Comparison of ENCODE assay signal across 9 cellular contexts in genomic region chr22:24189249-24190158, GRCh38. TPM values are rescaled to one million over a fixed set of nuclear protein-coding genes. Genes with fewer than 3 reads are reported as not detected.
DNase-seq lines count a peak whose midpoint lies in the region; ATAC-seq and TF ChIP-seq lines count a peak whose summit lies in the region.
"Had no signal": no experiment of that assay in that cellular context is flagged by ENCODE, and none has a peak within 500 bp of the region (broad histone marks: within the 10 kb centered on the region; RNA-seq: fewer than 3 reads in every experiment).

No MANE protein-coding gene starts in this region.

- no peaks in the 10 kb centered on the region for H3K36me3 Mint-ChIP-seq in WTC11
- H3K36me3 Mint-ChIP-seq: CD4-positive, CD25-positive, alpha-beta regulatory T cell had no signal

- H3K4me1 ChIP-seq in MM.1S (ENCODE audit: low read length), result no peaks in the 10 kb centered on the region
- H3K4me1 ChIP-seq in mucosa of descending colon (ENCODE audit: low read depth), result peaks cover 8% of the 10 kb centered on the region
- H3K4me1 ChIP-seq in suprapubic skin, result peaks cover 17% of the 10 kb centered on the region

- H3K27ac ChIP-seq in MM.1S (ENCODE audit: low read length) (no peak overlapping the region), suprapubic skin (no peak overlapping the region)

- no peaks in the 10 kb centered on the region for H3K9me2 ChIP-seq in MM.1S (replicated peaks; ENCODE audit: insufficient read depth, low read length)

- DNase-seq in DMS53 (lab: John Stamatoyannopoulos, UW) (peak; percentile 56), DMS53 treated with DMSO at 0.1 percent for 48 hours (lab: John Stamatoyannopoulos, UW; ENCODE audit: unreplicated experiment) (no peak), MM.1S (peak; percentile 48), WTC11 (ENCODE audit: low spot score) (peak; percentile 86), epithelial cell of proximal tubule (ENCODE audit: low read depth) (no peak), mucosa of descending colon (peak; percentile 73 to 85 (median 82)), suprapubic skin (ENCODE audit: low spot score in 2 of 2) (peak in 1 of 2 donors; percentile 84)

- H3F3A ChIP-seq in MM.1S (ENCODE audit: insufficient read depth, low read length), result no peaks in the 10 kb centered on the region

- H2AFZ ChIP-seq in MM.1S (ENCODE audit: low read length), result no peak overlapping the region

- H3K4me3 ChIP-seq in MM.1S (ENCODE audit: low read length) (no peak overlapping the region), epithelial cell of proximal tubule (ENCODE audit: low read depth, low read length) (peak overlapping the region; percentile 40), mucosa of descending colon (no peak overlapping the region), suprapubic skin (no peak overlapping the region)

- H4K20me1 ChIP-seq in MM.1S (ENCODE audit: insufficient read depth, low read length), result no peaks in the 10 kb centered on the region

- peaks cover 5% of the 10 kb centered on the region; the same call in 1 of the 2 replicates for H3K27me3 ChIP-seq in MM.1S (replicated peaks; ENCODE audit: insufficient read depth, low read length)
- no peaks in the 10 kb centered on the region for H3K27me3 ChIP-seq in suprapubic skin

- no peaks in the 10 kb centered on the region for H3K79me2 ChIP-seq in MM.1S (ENCODE audit: low read length)

- no peak overlapping the region for H3K27ac Mint-ChIP-seq in WTC11

- H3K4me3 Mint-ChIP-seq in WTC11, result no peak overlapping the region
- H3K4me3 Mint-ChIP-seq: CD4-positive, CD25-positive, alpha-beta regulatory T cell had no signal

- TF ChIP-seq CTCF in MM.1S (IDR thresholded peaks at IDR 0.05; ENCODE audit: low read length) (peak; percentile 87), WTC11 (IDR thresholded peaks at IDR 0.05) (peak; percentile 65; the same call in 1 of the 2 replicates), epithelial cell of proximal tubule (conservative IDR thresholded peaks at IDR 0.05; ENCODE audit: low read depth, low read length) (peak; percentile 91), mucosa of descending colon (IDR thresholded peaks at IDR 0.05) (peak; percentile 69), suprapubic skin (IDR thresholded peaks at IDR 0.05) (peak; percentile 66 to 86)

- no peaks in the 10 kb centered on the region for H3K9me3 Mint-ChIP-seq in WTC11

- peaks cover 3% of the 10 kb centered on the region; the same call in 1 of the 2 replicates for H3K4me1 Mint-ChIP-seq in WTC11
- H3K4me1 Mint-ChIP-seq: CD4-positive, CD25-positive, alpha-beta regulatory T cell had no signal

- no peak overlapping the region for H3K9ac ChIP-seq in MM.1S (ENCODE audit: low read length)

- TF ChIP-seq POLR2A in suprapubic skin (IDR thresholded peaks at IDR 0.05), result no peak

- no peaks in the 10 kb centered on the region for H3K36me3 ChIP-seq in MM.1S (replicated peaks; ENCODE audit: insufficient read depth, low read length)
- H3K36me3 ChIP-seq in mucosa of descending colon (ENCODE audit: low read depth), result no peaks in the 10 kb centered on the region
- H3K36me3 ChIP-seq in suprapubic skin, result no peaks in the 10 kb centered on the region

- no peak overlapping the region for H3K4me2 ChIP-seq in MM.1S (ENCODE audit: low read depth, low read length)

- WGBS in suprapubic skin, result 26% methylated on average over 13 of the region's 23 CpGs

- intact Hi-C loops in mucosa of descending colon (cut with DNase I, micrococcal nuclease), result no loop called here

- CTCF ChIA-PET in WTC11 (lab: Charles Lee), result interaction anchor here (0.6 to 4.4 kb wide), 43 partner anchors 9 to 332 kb away, joined by 3 to 136 read pairs (median 5); partner anchors contain the start of genes GGT5, SLC2A11 and SUSD2

- H3K9me3 ChIP-seq in MM.1S (replicated peaks; ENCODE audit: insufficient read depth, low read length), result no peaks in the 10 kb centered on the region
- H3K9me3 ChIP-seq in mucosa of descending colon, result no peaks in the 10 kb centered on the region
- H3K9me3 ChIP-seq in suprapubic skin, result no peaks in the 10 kb centered on the region

- ATAC-seq in WTC11, result peak; percentile 97
- ATAC-seq in mucosa of descending colon, result peak; percentile 93
- ATAC-seq in HG02840 (IDR thresholded peaks at IDR 0.05; ENCODE audit: low FRiP score, unreplicated experiment), result no peak

- POLR2A ChIA-PET in WTC11 (lab: Charles Lee), result no interaction called here

- H3K27me3 Mint-ChIP-seq in WTC11 (ENCODE audit: low read depth), result no peaks in the 10 kb centered on the region; the same call in 1 of the 2 replicates

- no peak for TF ChIP-seq EP300 in suprapubic skin (IDR thresholded peaks at IDR 0.05)

TF ChIP-seq in WTC11, 78 proteins besides CTCF, POLR2A, EP300 and RAD21:
- no peak for TF ChIP-seq ZNF532 (CRISPR knock-in tag; IDR thresholded peaks at IDR 0.05; ENCODE audit: borderline replicate concordance)
- TF ChIP-seq OVOL2 (CRISPR knock-in tag; IDR thresholded peaks at IDR 0.05; ENCODE audit: borderline replicate concordance), result no peak
- TF ChIP-seq, protein P1, sequence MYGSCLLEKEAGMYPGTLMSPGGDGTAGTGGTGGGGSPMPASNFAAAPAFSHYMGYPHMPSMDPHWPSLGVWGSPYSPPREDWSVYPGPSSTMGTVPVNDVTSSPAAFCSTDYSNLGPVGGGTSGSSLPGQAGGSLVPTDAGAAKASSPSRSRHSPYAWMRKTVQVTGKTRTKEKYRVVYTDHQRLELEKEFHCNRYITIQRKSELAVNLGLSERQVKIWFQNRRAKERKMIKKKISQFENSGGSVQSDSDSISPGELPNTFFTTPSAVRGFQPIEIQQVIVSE (CRISPR knock-in tag; IDR thresholded peaks at IDR 0.05; ENCODE audit: borderline replicate concordance), result no peak
- TF ChIP-seq ZNF416 (CRISPR knock-in tag; IDR thresholded peaks at IDR 0.05), result no peak
- TF ChIP-seq USF2 (CRISPR knock-in tag; IDR thresholded peaks at IDR 0.05), result 0 out of 2 replicates have a peak, but pooled peaks have one; percentile 15
- TF ChIP-seq MAX (CRISPR knock-in tag; IDR thresholded peaks at IDR 0.05), result peak; percentile 13; the same call in 1 of the 2 replicates
- no peak for TF ChIP-seq JUN (CRISPR knock-in tag; IDR thresholded peaks at IDR 0.05)
TF ChIP-seq in WTC11: peak in this region for 2.

RNA-seq across cellular contexts. Expression of gene SUSD2, which starts 8.2 kb away (rescaled TPM):
- total RNA-seq in WTC11 (2021) (0.85 to 1.1 TPM (median 0.94 TPM) in 3 replicates), epithelial cell of proximal tubule (0.06 and 0.07 TPM in 2 replicates), mucosa of descending colon (1 to 10 TPM; 1.3 to 3.9 (median 3.3) TPM), suprapubic skin (10 to 100 TPM in 3 of 4 donors, 1 to 10 TPM in 1; 5.1 to 41.4 (median 29.0) TPM)

RNA-seq across cellular contexts. Expression of gene GGT5, which starts 55.4 kb away (rescaled TPM):
- total RNA-seq in WTC11 (2021) (0.09 to 0.32 TPM (median 0.20 TPM) in 3 replicates), epithelial cell of proximal tubule (0.22 and 1.3 TPM in 2 replicates), mucosa of descending colon (10 to 100 TPM in 1 of 3 donors, 1 to 10 TPM in 2; 2.3 to 14.7 (median 6.6) TPM), suprapubic skin (10 to 100 TPM; 13.4 to 38.8 (median 17.5) TPM)
- total RNA-seq: CD4-positive, CD25-positive, alpha-beta regulatory T cell had no signal

Comparison
In these comparisons a context has a peak if more than half of its experiments do, and no peak if none do; other contexts are left out.
1. DNase-seq: peak in DMS53 (single experiment), MM.1S (single experiment), WTC11 (single experiment) and mucosa of descending colon (3 of 3); none in DMS53 treated with DMSO at 0.1 percent for 48 hours (single experiment) and epithelial cell of proximal tubule (single experiment).
2. Peak in every context shown above with its lines, with median percentiles within 50 percentile points of each other: CTCF ChIP-seq.